ENCODE assay signal across 23 cellular contexts in genomic region chr3:188160751-188161150, GRCh38. TPM values are rescaled to one million over a fixed set of nuclear protein-coding genes. Genes with fewer than 3 reads are reported as not detected.
DNase-seq lines count a peak whose midpoint lies in the region; ATAC-seq and TF ChIP-seq lines count a peak whose summit lies in the region.
"Had no signal": no experiment of that assay in that cellular context is flagged by ENCODE, and none has a peak within 500 bp of the region (broad histone marks: within the 10 kb centered on the region; RNA-seq: fewer than 3 reads in every experiment).

No MANE protein-coding gene starts in this region.

- H3K27me3 Mint-ChIP-seq in activated B cell treated with CpG ODN at 0.5 μM for 24 hours (no peaks in the 10 kb centered on the region), osteocyte (ENCODE audit: unreplicated experiment) (no peaks in the 10 kb centered on the region)
- H3K27me3 Mint-ChIP-seq: activated naive CD4-positive, alpha-beta T cell treated with anti-CD3 and anti-CD28 coated beads, Interleukin-2, amount 50 U/mL, for 24 hours had no signal

- no peaks in the 10 kb centered on the region for H3K36me3 ChIP-seq in right atrium auricular region
- no peaks in the 10 kb centered on the region for H3K36me3 ChIP-seq in H7 (replicated peaks; ENCODE audit: control insufficient read depth, insufficient read depth, low read length)

- no peaks in the 10 kb centered on the region for H3K9me3 ChIP-seq in right atrium auricular region
- H3K9me3 ChIP-seq: body of pancreas, spleen had no signal

- H3K4me3 Mint-ChIP-seq in activated B cell treated with CpG ODN at 0.5 μM for 24 hours (no peak overlapping the region), osteocyte (ENCODE audit: unreplicated experiment) (no peak overlapping the region)
- H3K4me3 Mint-ChIP-seq: activated naive CD4-positive, alpha-beta T cell treated with anti-CD3 and anti-CD28 coated beads, Interleukin-2, amount 50 U/mL, for 24 hours; nephron progenitor cell had no signal

- no peak for TF ChIP-seq CTCF in right atrium auricular region (IDR thresholded peaks at IDR 0.05)
- no peak for TF ChIP-seq CTCF in activated B cell treated with CpG ODN at 0.5 μM for 24 hours (IDR thresholded peaks at IDR 0.05)
- no peak for TF ChIP-seq CTCF in osteocyte (IDR thresholded peaks at IDR 0.05)

- intact Hi-C loops in left ventricle myocardium superior (cut with micrococcal nuclease) (no loop called here), activated B cell treated with CpG ODN at 0.5 μM for 24 hours (cut with micrococcal nuclease) (no loop called here)

- POLR2A ChIA-PET in activated B cell treated with CpG ODN at 0.5 μM for 24 hours (lab: Charles Lee): interaction anchor here (1.1 kb wide), 1 partner anchor 15 kb away, joined by 4 read pairs; no protein-coding TSS in a partner anchor

- no peaks in the 10 kb centered on the region for H3K36me3 Mint-ChIP-seq in activated B cell treated with CpG ODN at 0.5 μM for 24 hours (ENCODE audit: low read depth)
- H3K36me3 Mint-ChIP-seq in osteocyte (ENCODE audit: unreplicated experiment): peaks cover 3% of the 10 kb centered on the region

- H3K4me1 Mint-ChIP-seq in activated B cell treated with CpG ODN at 0.5 μM for 24 hours (peaks cover 50% of the 10 kb centered on the region), osteocyte (ENCODE audit: unreplicated experiment) (peaks cover 55% of the 10 kb centered on the region)

- no peak overlapping the region for H3K4me3 ChIP-seq in right atrium auricular region
- H3K4me3 ChIP-seq in H7 (ENCODE audit: insufficient read depth, low read depth, low read length): no peak overlapping the region
- H3K4me3 ChIP-seq: body of pancreas, coronary artery, spleen had no signal

- peaks cover 0 to 90% of the 10 kb centered on the region in 2 donors for H3K4me1 ChIP-seq in right atrium auricular region

- H3K27me3 ChIP-seq in right atrium auricular region (no peaks in the 10 kb centered on the region), H7 (ENCODE audit: control insufficient read depth, insufficient read depth, low read length) (no peaks in the 10 kb centered on the region)
- H3K27me3 ChIP-seq: body of pancreas, spleen had no signal

- H3K27ac Mint-ChIP-seq in activated B cell treated with CpG ODN at 0.5 μM for 24 hours: peak overlapping the region; percentile 6
- H3K27ac Mint-ChIP-seq in osteocyte (ENCODE audit: unreplicated experiment): peak overlapping the region; percentile 9
- H3K27ac Mint-ChIP-seq: activated naive CD4-positive, alpha-beta T cell treated with anti-CD3 and anti-CD28 coated beads, Interleukin-2, amount 50 U/mL, for 24 hours; nephron progenitor cell had no signal

- H3K27ac ChIP-seq in right atrium auricular region: peak overlapping the region; percentile 97 to 98
- H3K27ac ChIP-seq: KMS-11, spleen had no signal

- CTCF ChIA-PET in activated B cell treated with CpG ODN at 0.5 μM for 24 hours (lab: Charles Lee): no interaction called here

- H3K9me3 Mint-ChIP-seq in activated B cell treated with CpG ODN at 0.5 μM for 24 hours (no peaks in the 10 kb centered on the region), osteocyte (ENCODE audit: unreplicated experiment) (no peaks in the 10 kb centered on the region)
- H3K9me3 Mint-ChIP-seq: activated naive CD4-positive, alpha-beta T cell treated with anti-CD3 and anti-CD28 coated beads, Interleukin-2, amount 50 U/mL, for 24 hours; nephron progenitor cell had no signal

- ATAC-seq in left ventricle myocardium superior (no peak), activated B cell treated with CpG ODN at 0.5 μM for 24 hours (ENCODE audit: low read depth) (no peak), GM21390 (IDR thresholded peaks at IDR 0.05; ENCODE audit: unreplicated experiment) (no peak)
- ATAC-seq: body of pancreas had no signal

- DNase-seq in right atrium auricular region (ENCODE audit: low spot score) (no peak), left ventricle myocardium superior (no peak), activated B cell treated with CpG ODN at 0.5 μM for 24 hours (no peak), osteocyte (ENCODE audit: extremely low spot score, unreplicated experiment) (no peak), GF-D8 (lab: John Stamatoyannopoulos, UW) (no peak), H7 (no peak)
- DNase-seq: activated T-cell treated with anti-CD3 and anti-CD28 coated beads, Interleukin-2, amount 50 U/mL, for 1 hour; body of pancreas; EL; hippocampal formation; islet precursor cell; mammary epithelial cell; NCI-H1048; NCI-H524 treated with DMSO at 0.1 percent for 48 hours; nephron progenitor cell; posterior cingulate gyrus; spleen; stimulated activated CD4-positive, alpha-beta T cell treated with anti-CD3 and anti-CD28 coated beads, Interleukin-4, amount 100 ng/mL, for 4 hours; substantia nigra had no signal

RNA-seq across cellular contexts. Expression of gene LPP, which starts 6.8 kb away (rescaled TPM):
- total RNA-seq in right atrium auricular region (100 to 1,000 TPM; 117 to 186 TPM), left ventricle myocardium superior (109 TPM), activated B cell treated with CpG ODN at 0.5 μM for 24 hours (49.5 and 60.1 TPM in 2 replicates), osteocyte (184 and 187 TPM in 2 replicates)
- total RNA-seq in H7 (2014; rRNA removed; shearing (Covaris generic)): 14.5 and 18.8 TPM in 2 replicates
